ENCODE assay signal across 19 cellular contexts in genomic region chr5:128549496-128549895, GRCh38. TPM values are rescaled to one million over a fixed set of nuclear protein-coding genes. Genes with fewer than 3 reads are reported as not detected.
DNase-seq lines count a peak whose midpoint lies in the region; ATAC-seq, FAIRE-seq and TF ChIP-seq lines count a peak whose summit lies in the region.
"Had no signal": no experiment of that assay in that cellular context is flagged by ENCODE, and none has a peak within 500 bp of the region (broad histone marks: within the 10 kb centered on the region; RNA-seq: fewer than 3 reads in every experiment).

No MANE protein-coding gene starts in this region.

- TF ChIP-seq RAD21 in HepG2 (CRISPR knock-in tag; IDR thresholded peaks at IDR 0.05) (no peak), K562 (CRISPR knock-in tag; conservative IDR thresholded peaks at IDR 0.05 in 1 of 2, IDR thresholded peaks at IDR 0.05 in 1 of 2) (no peak)

- ATAC-seq in HepG2 (no peak), right lobe of liver (no peak), K562 (no peak)

- no peaks in the 10 kb centered on the region for H3K9me1 ChIP-seq in K562 (ENCODE audit: control insufficient read depth, insufficient read depth, low read length)

- POLR2A ChIA-PET in HepG2 (lab: Yijun Ruan, JAX) (no interaction called here), K562 (lab: Yijun Ruan, JAX) (no interaction called here)

- H3K27me3 ChIP-seq in HepG2 (ENCODE audit: control insufficient read depth in 1 of 2, insufficient read depth in 2 of 2, low read length in 2 of 2): no peaks in the 10 kb centered on the region
- no peaks in the 10 kb centered on the region for H3K27me3 ChIP-seq in right lobe of liver
- no peaks in the 10 kb centered on the region for H3K27me3 ChIP-seq in K562 (ENCODE audit: control insufficient read depth in 2 of 2, insufficient read depth in 2 of 2, low read length in 2 of 2)
- H3K27me3 ChIP-seq: BE2C, BLaER1 had no signal

- H2AFZ ChIP-seq in HepG2 (ENCODE audit: low read length) (no peak overlapping the region), K562 (ENCODE audit: low read depth, low read length) (no peak overlapping the region)

- no peak overlapping the region for H3K4me2 ChIP-seq in HepG2 (ENCODE audit: low read depth, low read length)
- no peak overlapping the region for H3K4me2 ChIP-seq in K562 (ENCODE audit: insufficient read depth, low read length)
- H3K4me2 ChIP-seq: BLaER1 had no signal

- H3K27ac ChIP-seq in HepG2 (ENCODE audit: extremely low read length, insufficient read depth, low read length) (no peak overlapping the region), right lobe of liver (no peak overlapping the region), K562 (ENCODE audit: extremely low read depth, low read depth, low read length) (no peak overlapping the region)
- H3K27ac ChIP-seq: 22Rv1, BLaER1 had no signal

- DNase-seq in HepG2 (ENCODE audit: low spot score) (no peak), right lobe of liver (no peak), K562 (ENCODE audit: extremely low read depth in 1 of 4, low spot score in 3 of 4) (no peak), D341Med (ENCODE audit: low spot score) (no peak)
- DNase-seq in activated CD4-positive, alpha-beta T cell treated with anti-CD3 and anti-CD28 coated beads for 48 hours: no peak
- DNase-seq: ACHN; BE2C; C1 segment of cervical spinal cord; CD4-positive, alpha-beta memory T cell; CD4-positive, CD25-positive, alpha-beta regulatory T cell; CD8-positive, alpha-beta memory T cell; COR-L47; DMS79 treated with DMSO at 0.1 percent for 48 hours; GF-D8 had no signal

- H3K9me3 ChIP-seq in HepG2 (ENCODE audit: low read length) (peaks cover 35% of the 10 kb centered on the region), right lobe of liver (no peaks in the 10 kb centered on the region), K562 (replicated peaks; ENCODE audit: control insufficient read depth, insufficient read depth, low read depth, low read length) (no peaks in the 10 kb centered on the region; the same call in 1 of the 2 replicates)
- H3K9me3 ChIP-seq: BE2C had no signal

- H3K4me1 ChIP-seq in HepG2 (ENCODE audit: insufficient read depth, low read length) (no peaks in the 10 kb centered on the region), right lobe of liver (no peaks in the 10 kb centered on the region), K562 (replicated peaks in 1 of 2; ENCODE audit: control insufficient read depth in 2 of 2, insufficient read depth in 2 of 2, low read length in 2 of 2) (no peaks in the 10 kb centered on the region)
- H3K4me1 ChIP-seq: BE2C, BLaER1 had no signal

- in situ Hi-C loops in HepG2 (cut with HindIII; ENCODE audit: extremely low pct_ligation_motif_present, low pct_unique_long_range_greater_than_20kb) (no loop called here), K562 (cut with MboI) (no loop called here)

- H3K9ac ChIP-seq in HepG2 (ENCODE audit: insufficient read depth, low read depth, low read length) (no peak overlapping the region), K562 (ENCODE audit: insufficient read depth in 1 of 2, low read depth in 2 of 2, low read length in 2 of 2) (no peak overlapping the region)
- H3K9ac ChIP-seq: BLaER1 had no signal

- H3K36me3 ChIP-seq in HepG2 (replicated peaks in 1 of 2; ENCODE audit: control insufficient read depth in 1 of 2, insufficient read depth in 2 of 2, low read length in 2 of 2) (no peaks in the 10 kb centered on the region), right lobe of liver (no peaks in the 10 kb centered on the region), K562 (ENCODE audit: control insufficient read depth, insufficient read depth, low read length) (no peaks in the 10 kb centered on the region)
- H3K36me3 ChIP-seq: BE2C, BLaER1 had no signal

- FAIRE-seq in HepG2 (lab: Jason Lieb, UNC): no peak
- no peak for FAIRE-seq in K562 (lab: Jason Lieb, UNC)
- FAIRE-seq: D721Med, GM12891, GM18507 had no signal

- no peaks in the 10 kb centered on the region for H4K20me1 ChIP-seq in HepG2 (ENCODE audit: insufficient read depth, low read length)
- no peaks in the 10 kb centered on the region for H4K20me1 ChIP-seq in K562 (replicated peaks; ENCODE audit: control insufficient read depth, insufficient read depth, low read length)
- H4K20me1 ChIP-seq: BLaER1 had no signal

- TF ChIP-seq POLR2A in HepG2 (IDR thresholded peaks at IDR 0.05; ENCODE audit: insufficient read depth in 1 of 2, low read depth in 2 of 2, low read length in 2 of 2) (no peak), right lobe of liver (IDR thresholded peaks at IDR 0.05) (no peak), K562 (conservative IDR thresholded peaks at IDR 0.05) (no peak)

- CTCF ChIA-PET in HepG2 (lab: Yijun Ruan, JAX; ENCODE audit: low intra/inter-chr PET ratio, low total read pairs) (no interaction called here), K562 (lab: Yijun Ruan, JAX; ENCODE audit: low intra/inter-chr PET ratio) (no interaction called here)

- TF ChIP-seq CTCF in HepG2 (CRISPR knock-in tag; IDR thresholded peaks at IDR 0.05) (no peak), right lobe of liver (IDR thresholded peaks at IDR 0.05) (no peak), K562 (IDR thresholded peaks at IDR 0.05 in 2 of 3, conservative IDR thresholded peaks at IDR 0.05 in 1 of 3; ENCODE audit: insufficient read depth in 2 of 3, low read depth in 1 of 3, low read length in 3 of 3) (no peak)

- H3K79me2 ChIP-seq in HepG2 (ENCODE audit: insufficient read depth, low read length): no peaks in the 10 kb centered on the region
- no peaks in the 10 kb centered on the region for H3K79me2 ChIP-seq in K562 (ENCODE audit: control insufficient read depth, insufficient read depth, low read length)

- TF ChIP-seq EP300 in HepG2 (IDR thresholded peaks at IDR 0.05; ENCODE audit: low read depth in 2 of 2, low read length in 2 of 2) (no peak), HepG2 (CRISPR knock-in tag; IDR thresholded peaks at IDR 0.05; ENCODE audit: borderline replicate concordance) (no peak), K562 (IDR thresholded peaks at IDR 0.05; ENCODE audit: low read length) (no peak)

- BruUV-seq in HepG2 (replicated peaks; lab: Mats Ljungman, UMichigan): no TSS peak
- BruUV-seq in K562 (replicated peaks; lab: Mats Ljungman, UMichigan): no TSS peak

- H3K4me3 ChIP-seq in HepG2 (replicated peaks in 1 of 3; ENCODE audit: insufficient read depth in 1 of 3, low read depth in 2 of 3, low read length in 3 of 3) (no peak overlapping the region), right lobe of liver (no peak overlapping the region), K562 (no peak overlapping the region)
- H3K4me3 ChIP-seq: BLaER1 had no signal

- intact Hi-C loops in HepG2 (cut with micrococcal nuclease; ENCODE audit: unreplicated experiment): no loop called here
- intact Hi-C loops in right lobe of liver (cut with DNase I): no loop called here
- intact Hi-C loops in K562 (cut with micrococcal nuclease): no loop called here

TF ChIP-seq in HepG2, 621 proteins besides CTCF, POLR2A, EP300 and RAD21 (continues in another document):
- peak; percentile 34; the same call in 1 of the 2 replicates for TF ChIP-seq MAFF (IDR thresholded peaks at IDR 0.05; ENCODE audit: low read depth, low read length)

TF ChIP-seq in K562, 482 proteins besides CTCF, POLR2A, EP300 and RAD21 (continues in another document):
- peak; percentile 26; the same call in 1 of the 2 replicates for TF ChIP-seq ZNF316 (IDR thresholded peaks at IDR 0.05)
- TF ChIP-seq ZEB2 (IDR thresholded peaks at IDR 0.05): no peak

RNA-seq across cellular contexts. Expression of gene FBN2, which starts 11.5 kb away (rescaled TPM):
- not detected in 2 replicates for total RNA-seq in HepG2 (2016; rRNA removed; fragmentation: Illumina TruSeq; extraction: Trizol)
- not detected in 2 replicates for total RNA-seq in HepG2 (2016; cell fraction: cytosol; rRNA removed; fragmentation: Illumina TruSeq; extraction: Trizol; ENCODE audit: low read depth)
- total RNA-seq in HepG2 (2016; cell fraction: insoluble cytoplasmic fraction; rRNA removed; fragmentation: Illumina TruSeq; extraction: Trizol): not detected in 2 replicates
- not detected in 2 replicates for total RNA-seq in HepG2 (2016; cell fraction: membrane; rRNA removed; fragmentation: Illumina TruSeq; extraction: Trizol)
- 0.09 TPM in 1 of 2 replicates, not detected in the other for total RNA-seq in HepG2 (2016; cell fraction: nucleus; rRNA removed; fragmentation: Illumina TruSeq; extraction: Trizol)
- polyA plus RNA-seq in HepG2 (2011; rRNA removed): under 0.01 TPM in 1 of 2 replicates, not detected in the other
- polyA plus RNA-seq in HepG2 (2011; cell fraction: cytosol; rRNA removed): not detected in 2 replicates
- not detected in 2 replicates for polyA plus RNA-seq in HepG2 (2011; cell fraction: nucleus; rRNA removed)
- not detected in 2 replicates for polyA plus RNA-seq in HepG2 (2012)
- not detected in 2 replicates for polyA plus RNA-seq in HepG2 (2016; cell fraction: cytosol; fragmentation: Illumina TruSeq; extraction: Trizol; ENCODE audit: low read depth)
- polyA plus RNA-seq in HepG2 (2016; cell fraction: insoluble cytoplasmic fraction; fragmentation: Illumina TruSeq; extraction: Trizol; ENCODE audit: low read depth): not detected in 2 replicates
- polyA plus RNA-seq in HepG2 (2016; cell fraction: membrane; fragmentation: Illumina TruSeq; extraction: Trizol; ENCODE audit: low read depth): not detected in 2 replicates
- polyA plus RNA-seq in HepG2 (2016; cell fraction: nucleus; fragmentation: Illumina TruSeq; extraction: Trizol; ENCODE audit: insufficient read depth, low read depth): not detected in 2 replicates
- 0.04 and 42.7 TPM in 2 replicates for polyA minus RNA-seq in HepG2 (2011; rRNA and poly(A)+ RNA removed; ENCODE audit: low replicate concordance)
- polyA minus RNA-seq in HepG2 (2011; cell fraction: cytosol; rRNA and poly(A)+ RNA removed): not detected in 2 replicates
- under 0.01 TPM in 1 of 2 replicates, not detected in the other for polyA minus RNA-seq in HepG2 (2011; cell fraction: nucleus; rRNA and poly(A)+ RNA removed)
- under 1 TPM; 0.06 to 0.98 (median 0.45) TPM for total RNA-seq in right lobe of liver
- not detected in 2 replicates for total RNA-seq in K562 (2011; cell fraction: chromatin; rRNA removed; ENCODE audit: low replicate concordance)
- total RNA-seq in K562 (2011; cell fraction: nucleolus; rRNA removed): not detected in 2 replicates
- total RNA-seq in K562 (2011; cell fraction: nucleoplasm; rRNA removed): not detected in 2 replicates
- not detected in 2 replicates for total RNA-seq in K562 (2014; rRNA removed)
- not detected in 2 replicates for total RNA-seq in K562 (2014; rRNA removed; fragmentation: Illumina TruSeq; extraction: Trizol)
- not detected in 2 replicates for total RNA-seq in K562 (2015; rRNA removed; fragmentation: Illumina TruSeq; extraction: Trizol)
- total RNA-seq in K562 (2021): 0.09 and 0.22 TPM in 2 replicates
- polyA plus RNA-seq in K562 (2011; rRNA removed): not detected in 2 replicates
- under 0.01 TPM in 1 of 2 replicates, not detected in the other for polyA plus RNA-seq in K562 (2011; cell fraction: cytosol; rRNA removed)
- 0.03 TPM in 1 of 2 replicates, not detected in the other for polyA plus RNA-seq in K562 (2011; cell fraction: nucleus; rRNA removed)
- under 0.01 and 0.01 TPM in 2 replicates for polyA plus RNA-seq in K562 (2012)
- not detected in 2 replicates for polyA plus RNA-seq in K562 (2014; fragmentation: Illumina TruSeq; extraction: Trizol)
- under 1 TPM in 1 of 2 experiments, not detected in 1; 0.01 TPM for polyA plus RNA-seq in K562 (2014; fragmentation: Nextera tagmentation; extraction: Ambion mirVana)
- polyA plus RNA-seq in K562 (2014; rRNA removed): not detected in 2 replicates
- 0.09 TPM in 1 of 2 replicates, not detected in the other for polyA minus RNA-seq in K562 (2011; rRNA and poly(A)+ RNA removed)
- polyA minus RNA-seq in K562 (2011; cell fraction: cytosol; rRNA and poly(A)+ RNA removed): not detected in 2 replicates
- 0.13 and 0.33 TPM in 2 replicates for polyA minus RNA-seq in K562 (2011; cell fraction: nucleus; rRNA and poly(A)+ RNA removed)
- total RNA-seq: CD4-positive, CD25-positive, alpha-beta regulatory T cell had no signal
- polyA plus RNA-seq: CD4-positive, alpha-beta memory T cell; CD4-positive, CD25-positive, alpha-beta regulatory T cell; CD8-positive, alpha-beta memory T cell had no signal

Comparison
In these comparisons a context has a peak if more than half of its experiments do, and no peak if none do; other contexts are left out.
1. Of the 241 proteins assayed by ChIP-seq in both HepG2 and K562: peak only in HepG2: MAFF and MAFK; only in K562: none; in both: none; in neither: 239.